Comparison of ENCODE assay signal across 27 cellular contexts in genomic region chr12:25981597-25981996, GRCh38.
"Had no signal": no experiment of that assay in that cellular context is flagged by ENCODE, and none has a peak within 500 bp of the region (broad histone marks: within the 10 kb centered on the region; RNA-seq: fewer than 3 reads in every experiment).

No MANE protein-coding gene starts in this region.

- H3K36me3 ChIP-seq: left ventricle myocardium inferior, neural progenitor cell, neutrophil, right atrium auricular region, right lobe of liver, tibial nerve, upper lobe of left lung had no signal

- H3K4me3 ChIP-seq: hepatocyte, left ventricle myocardium inferior, lung, neural progenitor cell, psoas muscle, right atrium auricular region, right lobe of liver, smooth muscle cell, tibial nerve, upper lobe of left lung had no signal

- H3K4me2 ChIP-seq: hepatocyte, neural progenitor cell, smooth muscle cell had no signal

- H3K4me3 Mint-ChIP-seq: mesothelial cell of epicardium; naive B cell; natural killer cell; nephron progenitor cell; neural progenitor cell; stimulated activated memory B cell treated with anti-CD40 and anti-IgM and Interleukin-4, amounts not matched to agents 10 μg/mL and 1 μg/mL and 100 μg/mL, for 72 hours; stimulated activated naive CD8-positive, alpha-beta T cell treated with anti-CD3 and anti-CD28 coated beads, Interleukin-15, amount 100 ng/mL, for 72 hours had no signal

- ATAC-seq: natural killer cell; psoas muscle; stimulated activated memory B cell treated with anti-CD40 and anti-IgM and Interleukin-4, amounts not matched to agents 10 μg/mL and 1 μg/mL and 100 μg/mL, for 72 hours; stimulated activated naive CD8-positive, alpha-beta T cell treated with anti-CD3 and anti-CD28 coated beads, Interleukin-15, amount 100 ng/mL, for 72 hours had no signal

- H3K4me1 Mint-ChIP-seq: naive B cell; natural killer cell; stimulated activated naive CD8-positive, alpha-beta T cell treated with anti-CD3 and anti-CD28 coated beads, Interleukin-15, amount 100 ng/mL, for 72 hours had no signal

- H3K9ac ChIP-seq: neural progenitor cell, parathyroid adenoma had no signal

- H3K36me3 Mint-ChIP-seq: mesothelial cell of epicardium; naive B cell; natural killer cell; stimulated activated memory B cell treated with anti-CD40 and anti-IgM and Interleukin-4, amounts not matched to agents 10 μg/mL and 1 μg/mL and 100 μg/mL, for 72 hours had no signal

- H3K4me1 ChIP-seq: parathyroid adenoma, right lobe of liver had no signal

- H3K27ac ChIP-seq: hepatocyte, left ventricle myocardium inferior, neural progenitor cell, neutrophil, parathyroid adenoma, psoas muscle, right atrium auricular region, right lobe of liver, tibial nerve, upper lobe of left lung had no signal

- H3K27me3 ChIP-seq: hepatocyte, neural progenitor cell, neutrophil, right atrium auricular region, right lobe of liver, tibial nerve, upper lobe of left lung had no signal

- DNase-seq: islet precursor cell; left ventricle myocardium inferior; mesendoderm; naive B cell; natural killer cell; nephron progenitor cell; occipital lobe; psoas muscle; right lobe of liver; stimulated activated CD4-positive, alpha-beta T cell treated with anti-CD3 and anti-CD28 coated beads, Interleukin-1b, Interleukin-23, amount 100 ng/mL, for 48 hours; stimulated activated CD4-positive, alpha-beta T cell treated with anti-CD3 and anti-CD28 coated beads, Interleukin-2, amount 100 ng/mL, for 48 hours; stimulated activated CD4-positive, alpha-beta T cell treated with anti-CD3 and anti-CD28 coated beads, Interleukin-4, amount 100 ng/mL, for 4 hours; stimulated activated CD8-positive, alpha-beta memory T cell treated with anti-CD3 and anti-CD28 coated beads, Interleukin-4, amount 100 ng/mL, for 48 hours; stimulated activated naive CD4-positive, alpha-beta T cell treated with Interleukin-2 at 50 U/mL for 16 hours; stimulated activated naive CD8-positive, alpha-beta T cell treated with anti-CD3 and anti-CD28 coated beads, Interleukin-15, amount 100 ng/mL, for 72 hours; substantia nigra; upper lobe of left lung had no signal

- H2AFZ ChIP-seq: hepatocyte, neural progenitor cell, parathyroid adenoma had no signal

- H3K9me3 ChIP-seq: left ventricle myocardium inferior, neutrophil, psoas muscle, right atrium auricular region, right lobe of liver, tibial nerve, upper lobe of left lung had no signal

- H3K9me3 Mint-ChIP-seq: mesothelial cell of epicardium; naive B cell; natural killer cell; nephron progenitor cell; stimulated activated memory B cell treated with anti-CD40 and anti-IgM and Interleukin-4, amounts not matched to agents 10 μg/mL and 1 μg/mL and 100 μg/mL, for 72 hours; stimulated activated naive CD8-positive, alpha-beta T cell treated with anti-CD3 and anti-CD28 coated beads, Interleukin-15, amount 100 ng/mL, for 72 hours had no signal

- H3K27ac Mint-ChIP-seq: mesothelial cell of epicardium; natural killer cell; neural progenitor cell; stimulated activated memory B cell treated with anti-CD40 and anti-IgM and Interleukin-4, amounts not matched to agents 10 μg/mL and 1 μg/mL and 100 μg/mL, for 72 hours; stimulated activated naive CD8-positive, alpha-beta T cell treated with anti-CD3 and anti-CD28 coated beads, Interleukin-15, amount 100 ng/mL, for 72 hours had no signal
